In genomic region chr5:60886158-60886557, GRCh38 we compare ENCODE assay signal across 1 cellular context.
TF ChIP-seq lines count a peak whose summit lies in the region.

No MANE protein-coding gene starts in this region.

TF ChIP-seq in HepG2, 621 proteins besides CTCF, POLR2A, EP300 and RAD21 (continued from another document and continues in another):
- peak; percentile 76; the same call in 1 of the 2 replicates for TF ChIP-seq ZNF362 (CRISPR knock-in tag; IDR thresholded peaks at IDR 0.05; ENCODE audit: borderline replicate concordance)
- no peak for TF ChIP-seq ZNF703 (CRISPR knock-in tag; IDR thresholded peaks at IDR 0.05; ENCODE audit: borderline replicate concordance)
- TF ChIP-seq GZF1 (CRISPR knock-in tag; IDR thresholded peaks at IDR 0.05): no peak
- no peak for TF ChIP-seq ZBTB49 (CRISPR knock-in tag; IDR thresholded peaks at IDR 0.05; ENCODE audit: borderline replicate concordance)
- TF ChIP-seq PREB (CRISPR knock-in tag; IDR thresholded peaks at IDR 0.05): no peak
- no peak for TF ChIP-seq ZNF326 (CRISPR knock-in tag; IDR thresholded peaks at IDR 0.05; ENCODE audit: borderline replicate concordance)
- no peak for TF ChIP-seq ZNF18 (CRISPR knock-in tag; IDR thresholded peaks at IDR 0.05; ENCODE audit: insufficient replicate concordance)
- TF ChIP-seq ZNF780A (CRISPR knock-in tag; IDR thresholded peaks at IDR 0.05): no peak
- TF ChIP-seq PAX8 (CRISPR knock-in tag; IDR thresholded peaks at IDR 0.05; ENCODE audit: borderline replicate concordance): no peak
- no peak for TF ChIP-seq ATF2 (CRISPR knock-in tag; IDR thresholded peaks at IDR 0.05)
- TF ChIP-seq SNAPC5 (CRISPR knock-in tag; IDR thresholded peaks at IDR 0.05; ENCODE audit: borderline replicate concordance): no peak
- peak; percentile 79 for TF ChIP-seq FOXA1 (IDR thresholded peaks at IDR 0.05)
- TF ChIP-seq FOXA1 (CRISPR knock-in tag; IDR thresholded peaks at IDR 0.05): peak; percentile 81
- TF ChIP-seq HMGXB3 (CRISPR knock-in tag; IDR thresholded peaks at IDR 0.05; ENCODE audit: borderline replicate concordance): no peak
- no peak for TF ChIP-seq CEBPG (CRISPR knock-in tag; IDR thresholded peaks at IDR 0.05)
- TF ChIP-seq ZNF431 (CRISPR knock-in tag; IDR thresholded peaks at IDR 0.05; ENCODE audit: borderline replicate concordance, low read depth): no peak
- TF ChIP-seq TEAD2 (CRISPR knock-in tag; IDR thresholded peaks at IDR 0.05): no peak
- TF ChIP-seq ZNF660 (CRISPR knock-in tag; IDR thresholded peaks at IDR 0.05; ENCODE audit: borderline replicate concordance, low read depth): no peak
- no peak; the same call in 1 of the 2 replicates for TF ChIP-seq NCOR1 (IDR thresholded peaks at IDR 0.05; ENCODE audit: borderline replicate concordance, low read length)
- no peak for TF ChIP-seq ZNF577 (CRISPR knock-in tag; IDR thresholded peaks at IDR 0.05; ENCODE audit: borderline replicate concordance, low read depth)
- peak; percentile 47; the same call in 1 of the 2 replicates for TF ChIP-seq ISL2 (CRISPR knock-in tag; IDR thresholded peaks at IDR 0.05)
- peak; percentile 49; the same call in 1 of the 2 replicates for TF ChIP-seq PPARG (CRISPR knock-in tag; conservative IDR thresholded peaks at IDR 0.05)
- TF ChIP-seq TAF1 (CRISPR knock-in tag; IDR thresholded peaks at IDR 0.05): no peak
- TF ChIP-seq TCF7 (IDR thresholded peaks at IDR 0.05; ENCODE audit: low read depth): peak; percentile 18; the same call in 1 of the 2 replicates
- TF ChIP-seq PITX1 (CRISPR knock-in tag; IDR thresholded peaks at IDR 0.05): no peak
- no peak for TF ChIP-seq GMEB1 (CRISPR knock-in tag; IDR thresholded peaks at IDR 0.05; ENCODE audit: borderline replicate concordance)
- TF ChIP-seq ATF3 (CRISPR knock-in tag; IDR thresholded peaks at IDR 0.05): no peak
- TF ChIP-seq ATF4 (CRISPR knock-in tag; IDR thresholded peaks at IDR 0.05): no peak
- peak; percentile 91 for TF ChIP-seq FOXA3 (CRISPR knock-in tag; IDR thresholded peaks at IDR 0.05)
- no peak for TF ChIP-seq ZNF792 (CRISPR knock-in tag; IDR thresholded peaks at IDR 0.05)
- no peak for TF ChIP-seq RELA (CRISPR knock-in tag; IDR thresholded peaks at IDR 0.05)
- TF ChIP-seq HOMEZ (CRISPR knock-in tag; IDR thresholded peaks at IDR 0.05; ENCODE audit: low read depth): peak; percentile 90
- no peak for TF ChIP-seq ZZZ3 (CRISPR knock-in tag; IDR thresholded peaks at IDR 0.05; ENCODE audit: borderline replicate concordance)
- no peak for TF ChIP-seq KDM5A (IDR thresholded peaks at IDR 0.05; ENCODE audit: borderline replicate concordance, low read length)
- TF ChIP-seq KAT7 (CRISPR knock-in tag; IDR thresholded peaks at IDR 0.05; ENCODE audit: borderline replicate concordance): no peak
- TF ChIP-seq STAT6 (CRISPR knock-in tag; IDR thresholded peaks at IDR 0.05; ENCODE audit: borderline replicate concordance): no peak
